23 cellular contexts compared by ENCODE assay signal in genomic region chr1:59908682-59909081, GRCh38. TPM values are rescaled to one million over a fixed set of nuclear protein-coding genes. Genes with fewer than 3 reads are reported as not detected.
"Had no signal": no experiment of that assay in that cellular context is flagged by ENCODE, and none has a peak within 500 bp of the region (broad histone marks: within the 10 kb centered on the region; RNA-seq: fewer than 3 reads in every experiment).

No MANE protein-coding gene starts in this region.

- FAIRE-seq: islet of Langerhans, kidney, urothelium cell line had no signal

- H3K27me3 ChIP-seq: ovary, right atrium auricular region, spleen, suprapubic skin, tibial artery, upper lobe of right lung had no signal

- H3K36me3 ChIP-seq: ovary, spleen, suprapubic skin, thoracic aorta, tibial artery, upper lobe of right lung had no signal

- H3K4me1 ChIP-seq: right atrium auricular region, spleen, suprapubic skin, tibial artery, upper lobe of right lung had no signal

- ATAC-seq: naive thymus-derived CD4-positive, alpha-beta T cell; natural killer cell treated with Interleukin-12 subunit alpha and Interleukin-12 subunit beta and Interleukin-15 and Interleukin-18, amount 100 ng/mL, for 72 hours; sciatic nerve; stimulated activated effector memory CD8-positive, alpha-beta T cell treated with anti-CD3 and anti-CD28 coated beads, Interleukin-12 subunit alpha, Interleukin-12 subunit beta, amount 100 ng/mL, for 72 hours; upper lobe of right lung had no signal

- H3K4me3 ChIP-seq: lung, ovary, right atrium auricular region, skin epidermis, spleen, suprapubic skin, thoracic aorta, tibial artery, upper lobe of right lung had no signal

- DNase-seq: hippocampal formation; immature natural killer cell; kidney; mesendoderm; naive thymus-derived CD4-positive, alpha-beta T cell; ovary; spleen; stimulated activated CD4-positive, alpha-beta T cell treated with anti-CD3 and anti-CD28 coated beads, Interleukin-4, amount 100 ng/mL, for 24 hours; stimulated activated naive CD4-positive, alpha-beta T cell; tibial artery; trophoblast cell; upper lobe of right lung had no signal

- H3K27ac ChIP-seq: ovary, right atrium auricular region, skin epidermis, spleen, suprapubic skin, thoracic aorta, tibial artery, upper lobe of right lung had no signal

- H3K9me3 ChIP-seq: ovary, right atrium auricular region, spleen, suprapubic skin, thoracic aorta, tibial artery, upper lobe of right lung had no signal

RNA-seq across cellular contexts. Expression of gene CYP2J2, which starts 17.9 kb away (rescaled TPM):
- total RNA-seq: natural killer cell treated with Interleukin-12 subunit alpha and Interleukin-12 subunit beta and Interleukin-15 and Interleukin-18, amount 100 ng/mL, for 72 hours; thoracic aorta had no signal
- polyA plus RNA-seq: neural cell had no signal
